Comparison of ENCODE assay signal across 8 cellular contexts in genomic region chrX:103962411-103963278, GRCh38. TPM values are rescaled to one million over a fixed set of nuclear protein-coding genes. Genes with fewer than 3 reads are reported as not detected.
A peak's percentile ranks its signal among the peaks of the same experiment; 100 is the strongest.
DNase-seq lines count a peak whose midpoint lies in the region; ATAC-seq and TF ChIP-seq lines count a peak whose summit lies in the region.
"Not testable (repeated sequence)": the region's sequence is repeated elsewhere in the genome, so short reads cannot be mapped to it uniquely, and the experiment has no call there.

Gene TMSB15B (plus strand): TSS chrX:103962627.

- not testable (repeated sequence) for H3K36me3 Mint-ChIP-seq in T-helper 17 cell (ENCODE audit: low read depth); endothelial cell (ENCODE audit: low read depth, unreplicated experiment); memory B cell; type B pancreatic cell

- not testable (repeated sequence) for H3K4me3 Mint-ChIP-seq in T-helper 17 cell; endothelial cell (ENCODE audit: unreplicated experiment); memory B cell; type B pancreatic cell

- not testable (repeated sequence) for TF ChIP-seq CTCF in endothelial cell (IDR thresholded peaks at IDR 0.05; ENCODE audit: unreplicated experiment); type B pancreatic cell (conservative IDR thresholded peaks at IDR 0.05)

- H3K27ac Mint-ChIP-seq in T-helper 17 cell; endothelial cell (ENCODE audit: unreplicated experiment); memory B cell; type B pancreatic cell: not testable (repeated sequence)

- peak; percentile 99 for ATAC-seq in GM18867 (IDR thresholded peaks at IDR 0.05; ENCODE audit: unreplicated experiment)
- ATAC-seq in GM21515 (IDR thresholded peaks at IDR 0.05; ENCODE audit: unreplicated experiment), result peak; percentile 99
- peak; percentile 97 for ATAC-seq in HG02870 (IDR thresholded peaks at IDR 0.05; ENCODE audit: unreplicated experiment)
- peak; percentile 98 for ATAC-seq in HG03432 (IDR thresholded peaks at IDR 0.05; ENCODE audit: unreplicated experiment)
- ATAC-seq in T-helper 17 cell, result peak; percentile 99
- ATAC-seq in memory B cell (ENCODE audit: low read depth), result peak; percentile 98

- DNase-seq in T-helper 17 cell; endothelial cell (ENCODE audit: low spot score); memory B cell (ENCODE audit: low spot score in 2 of 2); type B pancreatic cell (ENCODE audit: extremely low spot score, unreplicated experiment): not testable (repeated sequence)

- not testable (repeated sequence) for H3K4me1 Mint-ChIP-seq in T-helper 17 cell; endothelial cell (ENCODE audit: unreplicated experiment); memory B cell; type B pancreatic cell (ENCODE audit: unreplicated experiment)

- not testable (repeated sequence) for H3K27me3 Mint-ChIP-seq in T-helper 17 cell; endothelial cell (ENCODE audit: unreplicated experiment); memory B cell; type B pancreatic cell

- not testable (repeated sequence) for H3K9me3 ChIP-seq in T-helper 17 cell (ENCODE audit: control insufficient read depth, low read length, poor library complexity, severe bottlenecking)

- not testable (repeated sequence) for H3K9me3 Mint-ChIP-seq in endothelial cell (ENCODE audit: unreplicated experiment); memory B cell; type B pancreatic cell

RNA-seq across cellular contexts. Expression of gene TMSB15B, which starts in this region (rescaled TPM):
- total RNA-seq in T-helper 17 cell (1 to 10 TPM; 7.2 TPM), endothelial cell (ENCODE audit: unreplicated experiment) (20.1 TPM), type B pancreatic cell (ENCODE audit: low replicate concordance) (13.2 and 23.0 TPM in 2 replicates)
